ENCODE assay signal across 8 cellular contexts in the genomic region with DNA sequence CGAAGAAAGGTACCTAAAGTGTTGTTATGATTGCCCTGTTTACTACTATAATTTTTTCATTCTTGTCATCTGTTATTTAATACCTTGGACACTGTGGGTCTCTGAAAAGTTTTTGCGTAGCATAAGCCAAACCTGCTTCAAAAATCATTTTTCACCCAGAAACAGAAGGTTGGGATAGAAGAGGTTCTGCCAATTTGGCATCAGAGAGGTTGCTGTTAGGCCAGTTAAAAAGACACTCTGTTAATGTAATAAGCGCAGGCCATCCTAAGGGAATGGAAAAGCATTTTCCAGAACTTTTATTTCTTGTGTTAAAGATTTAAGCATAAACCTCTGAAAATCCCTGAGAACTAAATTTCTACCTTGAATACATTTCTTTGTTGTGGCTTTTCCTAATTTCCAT.
"Had no signal": no experiment of that assay in that cellular context is flagged by ENCODE, and none has a peak within 500 bp of the region (broad histone marks: within the 10 kb centered on the region; RNA-seq: fewer than 3 reads in every experiment).

No MANE protein-coding gene starts in this region.

- H3K4me3 ChIP-seq: GM23338, K562 had no signal

- DNase-seq: H9, HCEC 1CT, IMR-90 had no signal

- ATAC-seq: GM23338, K562 had no signal

- FAIRE-seq: H1, H54, HTR-8/SVneo, K562 had no signal
